ENCODE assay signal across 18 cellular contexts in the genomic region with DNA sequence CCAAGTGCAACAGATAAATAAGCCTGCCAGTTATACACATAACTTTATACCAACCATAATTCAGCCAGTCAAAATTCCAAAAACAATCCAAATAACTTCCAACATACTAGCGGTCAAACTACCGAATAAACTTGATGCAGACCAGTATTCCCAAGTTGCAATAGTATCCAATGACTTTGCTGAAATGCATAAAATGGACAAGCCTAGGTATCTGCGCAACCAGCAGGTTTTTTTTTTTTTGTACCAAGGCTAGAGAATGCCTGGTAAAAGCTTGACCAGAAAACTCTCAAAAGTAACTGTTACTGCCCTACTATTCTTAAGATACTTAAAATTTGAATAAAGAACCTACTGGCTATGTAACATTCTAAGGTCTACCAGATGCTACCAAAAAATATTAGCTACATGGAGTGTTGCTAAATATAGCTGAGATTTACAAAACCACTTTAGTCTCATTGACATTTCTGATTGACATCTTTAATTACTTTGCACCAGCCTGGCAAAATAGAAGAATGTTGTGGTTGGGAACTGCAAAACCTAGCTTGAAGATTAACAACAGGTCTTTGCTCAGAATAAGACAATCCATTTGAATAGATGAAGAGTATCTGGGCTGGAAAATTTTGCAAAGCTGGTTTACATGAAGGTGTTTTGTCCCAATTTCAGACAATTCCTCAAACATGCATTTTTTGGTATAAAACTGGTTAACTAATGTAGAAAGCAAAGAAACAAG. TPM values are rescaled to one million over a fixed set of nuclear protein-coding genes. Genes with fewer than 3 reads are reported as not detected.
DNase-seq lines count a peak whose midpoint lies in the region; ATAC-seq, FAIRE-seq and TF ChIP-seq lines count a peak whose summit lies in the region.
"Had no signal": no experiment of that assay in that cellular context is flagged by ENCODE, and none has a peak within 500 bp of the region (broad histone marks: within the 10 kb centered on the region; RNA-seq: fewer than 3 reads in every experiment).

No MANE protein-coding gene starts in this region.

- H3K4me3 Mint-ChIP-seq in CD4-positive, CD25-positive, alpha-beta regulatory T cell, result peak overlapping the region in 3 of 4 donors; percentile 0 to 33 (median 4)
- no peak overlapping the region for H3K4me3 Mint-ChIP-seq in activated CD8-positive, alpha-beta T cell treated with anti-CD3 and anti-CD28 coated beads for 36 hours
- H3K4me3 Mint-ChIP-seq in naive thymus-derived CD4-positive, alpha-beta T cell, result peak overlapping the region in 1 of 10 donors; percentile 5
- H3K4me3 Mint-ChIP-seq: CD8-positive, alpha-beta T cell had no signal

- no peak overlapping the region for H3K27ac Mint-ChIP-seq in CD4-positive, CD25-positive, alpha-beta regulatory T cell
- peak overlapping the region; percentile 75 for H3K27ac Mint-ChIP-seq in activated CD8-positive, alpha-beta T cell treated with anti-CD3 and anti-CD28 coated beads for 36 hours
- peak overlapping the region in 3 of 9 donors; percentile 13 to 75 (median 49) for H3K27ac Mint-ChIP-seq in naive thymus-derived CD4-positive, alpha-beta T cell

- H3K27me3 ChIP-seq in CD4-positive, CD25-positive, alpha-beta regulatory T cell (ENCODE audit: control insufficient read depth, insufficient read depth, low read length), result no peaks in the 10 kb centered on the region
- no peaks in the 10 kb centered on the region for H3K27me3 ChIP-seq in naive thymus-derived CD4-positive, alpha-beta T cell (ENCODE audit: control insufficient read depth in 2 of 2, insufficient read depth in 2 of 2, low read length in 2 of 2)
- no peaks in the 10 kb centered on the region for H3K27me3 ChIP-seq in aorta (ENCODE audit: control insufficient read depth in 1 of 2, insufficient read depth in 2 of 2, low read length in 1 of 2)
- H3K27me3 ChIP-seq: heart left ventricle, SJCRH30, upper lobe of left lung had no signal

- H3K4me1 ChIP-seq in CD4-positive, CD25-positive, alpha-beta regulatory T cell (ENCODE audit: control insufficient read depth, insufficient read depth, low read length, poor library complexity, severe bottlenecking), result peaks cover 58% of the 10 kb centered on the region
- peaks cover 37 to 38% of the 10 kb centered on the region in 2 donors for H3K4me1 ChIP-seq in naive thymus-derived CD4-positive, alpha-beta T cell (ENCODE audit: control insufficient read depth in 2 of 2, insufficient read depth in 2 of 2, low read length in 2 of 2)
- H3K4me1 ChIP-seq in aorta (ENCODE audit: control insufficient read depth in 1 of 2, insufficient read depth in 2 of 2, low read length in 2 of 2), result no peaks in the 10 kb centered on the region

- peak overlapping the region; percentile 94 for H3K4me3 ChIP-seq in CD4-positive, CD25-positive, alpha-beta regulatory T cell (ENCODE audit: low read depth, low read length)
- H3K4me3 ChIP-seq in naive thymus-derived CD4-positive, alpha-beta T cell (ENCODE audit: low read length), result no peak overlapping the region
- H3K4me3 ChIP-seq in aorta (ENCODE audit: low read length in 2 of 2), result no peak overlapping the region
- H3K4me3 ChIP-seq: coronary artery, heart left ventricle, psoas muscle, SJCRH30, upper lobe of left lung had no signal

- H3K36me3 ChIP-seq in CD4-positive, CD25-positive, alpha-beta regulatory T cell (ENCODE audit: control insufficient read depth, insufficient read depth, low read length), result peaks cover 70% of the 10 kb centered on the region
- peaks cover 45 to 63% (median 54%) of the 10 kb centered on the region in 3 experiments for H3K36me3 ChIP-seq in naive thymus-derived CD4-positive, alpha-beta T cell (ENCODE audit: control insufficient read depth in 2 of 3, insufficient read depth in 3 of 3, low read length in 3 of 3)
- H3K36me3 ChIP-seq in aorta (ENCODE audit: control insufficient read depth in 1 of 2, insufficient read depth in 2 of 2, low read length in 1 of 2), result peaks cover 8% of the 10 kb centered on the region in 2 donors

- ATAC-seq in CD4-positive, CD25-positive, alpha-beta regulatory T cell (ENCODE audit: low read depth in 2 of 2), result no peak
- ATAC-seq in activated CD8-positive, alpha-beta T cell treated with anti-CD3 and anti-CD28 coated beads for 36 hours, result no peak
- ATAC-seq in naive thymus-derived CD4-positive, alpha-beta T cell, result no peak
- no peak for ATAC-seq in HG03432 (IDR thresholded peaks at IDR 0.05; ENCODE audit: unreplicated experiment)
- ATAC-seq in aorta (ENCODE audit: low FRiP score), result no peak
- ATAC-seq: CD8-positive, alpha-beta T cell had no signal

- TF ChIP-seq POLR2A in GM12892 (IDR thresholded peaks at IDR 0.05; ENCODE audit: low read depth, low read length), result peak; percentile 49; the same call in 1 of the 2 replicates

- CTCF ChIA-PET in activated CD8-positive, alpha-beta T cell treated with anti-CD3 and anti-CD28 coated beads for 36 hours (lab: Charles Lee), result interaction anchor here (0.6 to 8.3 kb wide), 13 partner anchors 9 to 278 kb away, joined by 3 to 95 read pairs (median 4); a partner anchor contains a TSS
- CTCF ChIA-PET in naive thymus-derived CD4-positive, alpha-beta T cell (lab: Charles Lee), result interaction anchor here (0.5 to 2.2 kb wide), 14 partner anchors 9 to 208 kb away, joined by 3 to 12 read pairs (median 4); no protein-coding TSS in a partner anchor

- H3K9me3 Mint-ChIP-seq in CD4-positive, CD25-positive, alpha-beta regulatory T cell, result no peaks in the 10 kb centered on the region
- H3K9me3 Mint-ChIP-seq in activated CD8-positive, alpha-beta T cell treated with anti-CD3 and anti-CD28 coated beads for 36 hours, result peaks cover 2% of the 10 kb centered on the region
- H3K9me3 Mint-ChIP-seq in naive thymus-derived CD4-positive, alpha-beta T cell, result peaks cover 0 to 4% (median 0%) of the 10 kb centered on the region in 11 donors
- H3K9me3 Mint-ChIP-seq: CD8-positive, alpha-beta T cell had no signal

- peak overlapping the region; percentile 39 for H3K27ac ChIP-seq in CD4-positive, CD25-positive, alpha-beta regulatory T cell (ENCODE audit: insufficient read depth, low read length, poor library complexity, severe bottlenecking)
- H3K27ac ChIP-seq in naive thymus-derived CD4-positive, alpha-beta T cell (ENCODE audit: low read depth, low read length), result peak overlapping the region; percentile 2
- H3K27ac ChIP-seq in aorta (ENCODE audit: low read depth in 1 of 2, low read length in 2 of 2), result no peak overlapping the region
- H3K27ac ChIP-seq: coronary artery, psoas muscle, SJCRH30, upper lobe of left lung had no signal

- H3K4me1 Mint-ChIP-seq in CD4-positive, CD25-positive, alpha-beta regulatory T cell, result peaks cover 27 to 91% (median 65%) of the 10 kb centered on the region in 4 donors
- peaks cover 65% of the 10 kb centered on the region for H3K4me1 Mint-ChIP-seq in activated CD8-positive, alpha-beta T cell treated with anti-CD3 and anti-CD28 coated beads for 36 hours (ENCODE audit: low read depth)
- peaks cover 38 to 77% (median 60%) of the 10 kb centered on the region in 7 donors for H3K4me1 Mint-ChIP-seq in naive thymus-derived CD4-positive, alpha-beta T cell

- 60 to 64% methylated on average over 3 of the region's 3 CpGs for WGBS in aorta, 2 donors

- no peaks in the 10 kb centered on the region for H3K27me3 Mint-ChIP-seq in CD4-positive, CD25-positive, alpha-beta regulatory T cell
- no peaks in the 10 kb centered on the region for H3K27me3 Mint-ChIP-seq in activated CD8-positive, alpha-beta T cell treated with anti-CD3 and anti-CD28 coated beads for 36 hours
- H3K27me3 Mint-ChIP-seq in naive thymus-derived CD4-positive, alpha-beta T cell, result no peaks in the 10 kb centered on the region

- H3K9me3 ChIP-seq in CD4-positive, CD25-positive, alpha-beta regulatory T cell (ENCODE audit: control insufficient read depth in 2 of 2, low read length in 2 of 2), result no peaks in the 10 kb centered on the region
- no peaks in the 10 kb centered on the region for H3K9me3 ChIP-seq in naive thymus-derived CD4-positive, alpha-beta T cell (ENCODE audit: control insufficient read depth in 2 of 3, low read length in 3 of 3)
- H3K9me3 ChIP-seq in aorta (ENCODE audit: control insufficient read depth, low read length), result no peaks in the 10 kb centered on the region
- H3K9me3 ChIP-seq: psoas muscle, upper lobe of left lung had no signal

- no peak for TF ChIP-seq CTCF in activated CD8-positive, alpha-beta T cell treated with anti-CD3 and anti-CD28 coated beads for 36 hours (IDR thresholded peaks at IDR 0.05)

- intact Hi-C loops in activated CD8-positive, alpha-beta T cell treated with anti-CD3 and anti-CD28 coated beads for 36 hours (cut with micrococcal nuclease), result loop anchor here (5.0 to 10.0 kb wide), 2 partner anchors 207 to 429 kb away; no protein-coding TSS in a partner anchor
- intact Hi-C loops in naive thymus-derived CD4-positive, alpha-beta T cell (cut with micrococcal nuclease), result loop anchor here in 1 of 2 donors (1.0 to 10.0 kb wide), 4 partner anchors 16 to 1659 kb away; a partner anchor contains a TSS
- intact Hi-C loops in aorta (cut with DNase I), result loop anchor here (2.0 to 5.0 kb wide), 5 partner anchors 15 to 429 kb away; no protein-coding TSS in a partner anchor

- H3K36me3 Mint-ChIP-seq in CD4-positive, CD25-positive, alpha-beta regulatory T cell, result peaks cover 56% of the 10 kb centered on the region
- H3K36me3 Mint-ChIP-seq in activated CD8-positive, alpha-beta T cell treated with anti-CD3 and anti-CD28 coated beads for 36 hours (ENCODE audit: low read depth), result peaks cover 85% of the 10 kb centered on the region
- peaks cover 9 to 53% (median 35%) of the 10 kb centered on the region in 5 donors for H3K36me3 Mint-ChIP-seq in naive thymus-derived CD4-positive, alpha-beta T cell

- FAIRE-seq in GM12892 (lab: Jason Lieb, UNC), result no peak
- FAIRE-seq: kidney, TTC549 had no signal

- POLR2A ChIA-PET in activated CD8-positive, alpha-beta T cell treated with anti-CD3 and anti-CD28 coated beads for 36 hours (lab: Charles Lee), result interaction anchor here (0.7 to 12.8 kb wide), 25 partner anchors 7 to 205 kb away, joined by 3 to 209 read pairs (median 4); a partner anchor contains a TSS
- POLR2A ChIA-PET in naive thymus-derived CD4-positive, alpha-beta T cell (lab: Charles Lee), result interaction anchor here (1.1 to 10.0 kb wide), 5 partner anchors 6 to 211 kb away, joined by 3 to 91 read pairs (median 4); a partner anchor contains a TSS

- no peak for DNase-seq in CD4-positive, CD25-positive, alpha-beta regulatory T cell
- DNase-seq in GM12892 (ENCODE audit: insufficient read length), result no peak
- no peak for DNase-seq in activated CD8-positive, alpha-beta T cell treated with anti-CD3 and anti-CD28 coated beads for 36 hours
- DNase-seq in naive thymus-derived CD4-positive, alpha-beta T cell, result no peak
- DNase-seq in aorta, result no peak
- DNase-seq in NCI-H226, result no peak
- DNase-seq: amniotic stem cell; CD8-positive, alpha-beta T cell; GDM1; heart left ventricle; kidney; MV-4-11; psoas muscle; SJCRH30; upper lobe of left lung had no signal

RNA-seq across cellular contexts. Expression of a gene that starts 7.3 kb away (rescaled TPM):
- 584 TPM for total RNA-seq in CD4-positive, CD25-positive, alpha-beta regulatory T cell
- polyA plus RNA-seq in CD4-positive, CD25-positive, alpha-beta regulatory T cell, result 100 to 1,000 TPM; 186 to 278 (median 203) TPM
- polyA plus RNA-seq in GM12892 (2012; ENCODE audit: missing spikeins), result 274 TPM
- total RNA-seq in activated CD8-positive, alpha-beta T cell treated with anti-CD3 and anti-CD28 coated beads for 36 hours, result 100 to 1,000 TPM; 320 to 333 TPM
- 100 to 1,000 TPM; 259 to 503 (median 310) TPM for total RNA-seq in naive thymus-derived CD4-positive, alpha-beta T cell
- 100 to 1,000 TPM; 197 to 224 TPM for polyA plus RNA-seq in naive thymus-derived CD4-positive, alpha-beta T cell
- 100 to 1,000 TPM; 117 to 125 TPM for total RNA-seq in aorta
- polyA plus RNA-seq in aorta, result 100 to 1,000 TPM in 1 of 2 donors, 10 to 100 TPM in 1; 69.2 to 101 TPM

RNA-seq across cellular contexts. Expression of a gene that starts 34.2 kb away (rescaled TPM):
- total RNA-seq in CD4-positive, CD25-positive, alpha-beta regulatory T cell, result 5.1 TPM
- polyA plus RNA-seq in CD4-positive, CD25-positive, alpha-beta regulatory T cell, result 10 to 100 TPM; 13.4 to 20.6 (median 15.3) TPM
- 26.0 TPM for polyA plus RNA-seq in GM12892 (2012; ENCODE audit: missing spikeins)
- total RNA-seq in activated CD8-positive, alpha-beta T cell treated with anti-CD3 and anti-CD28 coated beads for 36 hours, result 10 to 100 TPM; 30.2 to 33.4 TPM
- total RNA-seq in naive thymus-derived CD4-positive, alpha-beta T cell, result 10 to 100 TPM in 3 of 5 experiments, 1 to 10 TPM in 2; 4.0 to 16.6 (median 13.7) TPM
- 10 to 100 TPM; 11.2 to 11.4 TPM for polyA plus RNA-seq in naive thymus-derived CD4-positive, alpha-beta T cell
- 1 to 10 TPM; 6.0 to 8.0 TPM for total RNA-seq in aorta
- polyA plus RNA-seq in aorta, result 1 to 10 TPM; 3.5 to 7.5 TPM

Comparison
In these comparisons a context has a peak if more than half of its experiments do, and no peak if none do; other contexts are left out.
1. H3K27ac ChIP-seq: peak in CD4-positive, CD25-positive, alpha-beta regulatory T cell (single experiment) and naive thymus-derived CD4-positive, alpha-beta T cell (single experiment); none in aorta (0 of 2).